In the genomic region with DNA sequence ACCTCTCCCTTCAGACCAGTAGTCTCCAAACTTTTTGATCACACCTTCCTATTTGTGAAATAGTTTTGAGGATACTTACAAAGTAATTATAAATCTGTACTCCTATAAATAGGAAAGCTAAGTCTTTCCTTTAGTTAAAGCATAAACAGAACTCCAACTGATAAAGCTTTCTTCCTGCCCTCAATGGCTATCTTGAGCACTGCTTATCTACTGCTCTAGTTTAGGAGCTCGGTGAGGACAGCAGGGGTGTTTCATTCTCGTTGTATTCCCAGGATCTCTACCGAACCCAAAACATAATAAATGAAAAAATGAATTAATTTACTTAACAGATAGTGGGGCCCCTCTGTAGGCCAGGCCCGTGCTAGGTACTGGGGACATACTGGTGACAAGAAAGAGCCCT, we compare ENCODE assay signal across 1 cellular context.
TF ChIP-seq lines count a peak whose summit lies in the region.

No MANE protein-coding gene starts in this region.

TF ChIP-seq in GM23338, 12 proteins besides CTCF, POLR2A, EP300 and RAD21 (continued from another document):
- TF ChIP-seq ETS1 (IDR thresholded peaks at IDR 0.05) (no peak), POLR2AphosphoS5 (IDR thresholded peaks at IDR 0.05; ENCODE audit: low read depth) (no peak), ZNF462 (CRISPR knock-in tag; IDR thresholded peaks at IDR 0.05) (no peak), CREB1 (CRISPR knock-in tag; IDR thresholded peaks at IDR 0.05; ENCODE audit: low read depth) (no peak), EZH2phosphoT487 (IDR thresholded peaks at IDR 0.05; ENCODE audit: unreplicated experiment) (no peak)
- TF ChIP-seq, protein P1, sequence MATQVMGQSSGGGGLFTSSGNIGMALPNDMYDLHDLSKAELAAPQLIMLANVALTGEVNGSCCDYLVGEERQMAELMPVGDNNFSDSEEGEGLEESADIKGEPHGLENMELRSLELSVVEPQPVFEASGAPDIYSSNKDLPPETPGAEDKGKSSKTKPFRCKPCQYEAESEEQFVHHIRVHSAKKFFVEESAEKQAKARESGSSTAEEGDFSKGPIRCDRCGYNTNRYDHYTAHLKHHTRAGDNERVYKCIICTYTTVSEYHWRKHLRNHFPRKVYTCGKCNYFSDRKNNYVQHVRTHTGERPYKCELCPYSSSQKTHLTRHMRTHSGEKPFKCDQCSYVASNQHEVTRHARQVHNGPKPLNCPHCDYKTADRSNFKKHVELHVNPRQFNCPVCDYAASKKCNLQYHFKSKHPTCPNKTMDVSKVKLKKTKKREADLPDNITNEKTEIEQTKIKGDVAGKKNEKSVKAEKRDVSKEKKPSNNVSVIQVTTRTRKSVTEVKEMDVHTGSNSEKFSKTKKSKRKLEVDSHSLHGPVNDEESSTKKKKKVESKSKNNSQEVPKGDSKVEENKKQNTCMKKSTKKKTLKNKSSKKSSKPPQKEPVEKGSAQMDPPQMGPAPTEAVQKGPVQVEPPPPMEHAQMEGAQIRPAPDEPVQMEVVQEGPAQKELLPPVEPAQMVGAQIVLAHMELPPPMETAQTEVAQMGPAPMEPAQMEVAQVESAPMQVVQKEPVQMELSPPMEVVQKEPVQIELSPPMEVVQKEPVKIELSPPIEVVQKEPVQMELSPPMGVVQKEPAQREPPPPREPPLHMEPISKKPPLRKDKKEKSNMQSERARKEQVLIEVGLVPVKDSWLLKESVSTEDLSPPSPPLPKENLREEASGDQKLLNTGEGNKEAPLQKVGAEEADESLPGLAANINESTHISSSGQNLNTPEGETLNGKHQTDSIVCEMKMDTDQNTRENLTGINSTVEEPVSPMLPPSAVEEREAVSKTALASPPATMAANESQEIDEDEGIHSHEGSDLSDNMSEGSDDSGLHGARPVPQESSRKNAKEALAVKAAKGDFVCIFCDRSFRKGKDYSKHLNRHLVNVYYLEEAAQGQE (IDR thresholded peaks at IDR 0.05; ENCODE audit: unreplicated experiment), result no peak
